In genomic region chr3:170508876-170509275, GRCh38 we compare ENCODE assay signal across 19 cellular contexts.
"Had no signal": no experiment of that assay in that cellular context is flagged by ENCODE, and none has a peak within 500 bp of the region (broad histone marks: within the 10 kb centered on the region; RNA-seq: fewer than 3 reads in every experiment).

No MANE protein-coding gene starts in this region.

- H3K4me1 Mint-ChIP-seq: activated naive CD8-positive, alpha-beta T cell treated with anti-CD3 and anti-CD28 coated beads, Interleukin-2, amount 10 ng/mL, durations not matched to agents 7 days and 5 days had no signal

- H3K4me3 Mint-ChIP-seq: activated CD8-positive, alpha-beta T cell treated with anti-CD3 and anti-CD28 coated beads, Interleukin-2, amount 10 ng/mL, durations not matched to agents 7 days and 5 days; activated naive CD8-positive, alpha-beta T cell treated with anti-CD3 and anti-CD28 coated beads, Interleukin-2, amount 10 ng/mL, durations not matched to agents 7 days and 5 days; T-helper 1 cell treated with Interleukin-12 subunit alpha and Interleukin-12 subunit beta and Interleukin-4 antibody, amounts not matched to agents 30 μg/mL and 1 μg/mL, for 36 hours had no signal

- ATAC-seq: activated CD4-positive, CD25-positive, alpha-beta regulatory T cell treated with anti-CD3 and anti-CD28 coated beads, Interleukin-2, amount 50 U/mL, for 24 hours; activated CD8-positive, alpha-beta T cell treated with anti-CD3 and anti-CD28 coated beads, Interleukin-2, amount 10 ng/mL, durations not matched to agents 7 days and 5 days had no signal

- H3K36me3 ChIP-seq: adrenal gland had no signal

- H3K4me3 ChIP-seq: adrenal gland had no signal

- H3K36me3 Mint-ChIP-seq: activated naive CD8-positive, alpha-beta T cell treated with anti-CD3 and anti-CD28 coated beads, Interleukin-2, amount 10 ng/mL, durations not matched to agents 7 days and 5 days had no signal

- H3K27ac ChIP-seq: adrenal gland had no signal

- H3K9me3 Mint-ChIP-seq: activated naive CD8-positive, alpha-beta T cell treated with anti-CD3 and anti-CD28 coated beads, Interleukin-2, amount 10 ng/mL, durations not matched to agents 7 days and 5 days; T-helper 1 cell treated with Interleukin-12 subunit alpha and Interleukin-12 subunit beta and Interleukin-4 antibody, amounts not matched to agents 30 μg/mL and 1 μg/mL, for 36 hours had no signal

- DNase-seq: activated CD4-positive, alpha-beta T cell treated with anti-CD3 and anti-CD28 coated beads for 4 hours; activated CD4-positive, alpha-beta T cell treated with anti-CD3 and anti-CD28 coated beads, Interleukin-2, amount 50 U/mL, for 4 hours; activated CD8-positive, alpha-beta memory T cell treated with anti-CD3 and anti-CD28 coated beads, Interleukin-2, amount 50 U/mL, for 48 hours; activated CD8-positive, alpha-beta T cell treated with anti-CD3 and anti-CD28 coated beads, Interleukin-2, amount 10 ng/mL, durations not matched to agents 7 days and 5 days; activated naive CD4-positive, alpha-beta T cell treated with anti-CD3 and anti-CD28 coated beads, Interleukin-2, amount 50 U/mL, for 16 hours; activated naive CD8-positive, alpha-beta T cell treated with anti-CD3 and anti-CD28 coated beads, Interleukin-2, amount 10 ng/mL, durations not matched to agents 7 days and 5 days; activated T-cell treated with anti-CD3 and anti-CD28 coated beads, Interleukin-2, amount 50 U/mL, for 1 hour; adrenal gland; anterior cingulate cortex; cerebellar nuclear complex; Kasumi-1; NCI-H1048; NCI-H187; NCI-H2081; NCI-H446; NCI-H524; SHP77 treated with DMSO at 0.1 percent for 48 hours had no signal

- H3K27me3 ChIP-seq: adrenal gland had no signal

- H3K27ac Mint-ChIP-seq: activated CD8-positive, alpha-beta T cell treated with anti-CD3 and anti-CD28 coated beads, Interleukin-2, amount 10 ng/mL, durations not matched to agents 7 days and 5 days; activated naive CD8-positive, alpha-beta T cell treated with anti-CD3 and anti-CD28 coated beads, Interleukin-2, amount 10 ng/mL, durations not matched to agents 7 days and 5 days; T-helper 1 cell treated with Interleukin-12 subunit alpha and Interleukin-12 subunit beta and Interleukin-4 antibody, amounts not matched to agents 30 μg/mL and 1 μg/mL, for 36 hours had no signal
